8 cellular contexts compared by ENCODE assay signal in genomic region chr9:98807811-98808195, GRCh38. TPM values are rescaled to one million over a fixed set of nuclear protein-coding genes. Genes with fewer than 3 reads are reported as not detected.
A peak's percentile ranks its signal among the peaks of the same experiment; 100 is the strongest.
DNase-seq lines count a peak whose midpoint lies in the region; ATAC-seq lines count a peak whose summit lies in the region.

No MANE protein-coding gene starts in this region.

- peaks cover 10% of the 10 kb centered on the region for H3K27me3 Mint-ChIP-seq in IgD-negative memory B cell
- peaks cover 1% of the 10 kb centered on the region for H3K27me3 Mint-ChIP-seq in activated naive CD8-positive, alpha-beta T cell
- H3K27me3 Mint-ChIP-seq in stimulated activated memory B cell treated with anti-CD40 and anti-IgM and Interleukin-4, amounts not matched to agents 10 μg/mL and 1 μg/mL and 100 μg/mL, for 72 hours = peaks cover 12% of the 10 kb centered on the region

- peaks cover 1% of the 10 kb centered on the region for H3K36me3 Mint-ChIP-seq in IgD-negative memory B cell
- H3K36me3 Mint-ChIP-seq in activated naive CD8-positive, alpha-beta T cell = peaks cover 3% of the 10 kb centered on the region
- peaks cover 2% of the 10 kb centered on the region for H3K36me3 Mint-ChIP-seq in stimulated activated memory B cell treated with anti-CD40 and anti-IgM and Interleukin-4, amounts not matched to agents 10 μg/mL and 1 μg/mL and 100 μg/mL, for 72 hours

- H3K27ac Mint-ChIP-seq in IgD-negative memory B cell = peak overlapping the region in 1 of 3 donors; percentile 53
- H3K27ac Mint-ChIP-seq in activated naive CD8-positive, alpha-beta T cell = peak overlapping the region; percentile 54
- H3K27ac Mint-ChIP-seq in stimulated activated memory B cell treated with anti-CD40 and anti-IgM and Interleukin-4, amounts not matched to agents 10 μg/mL and 1 μg/mL and 100 μg/mL, for 72 hours = peak overlapping the region; percentile 63

- no peaks in the 10 kb centered on the region for H3K9me3 Mint-ChIP-seq in IgD-negative memory B cell
- peaks cover under 1% of the 10 kb centered on the region for H3K9me3 Mint-ChIP-seq in activated naive CD8-positive, alpha-beta T cell (ENCODE audit: low read depth)
- peaks cover under 1% of the 10 kb centered on the region for H3K9me3 Mint-ChIP-seq in stimulated activated memory B cell treated with anti-CD40 and anti-IgM and Interleukin-4, amounts not matched to agents 10 μg/mL and 1 μg/mL and 100 μg/mL, for 72 hours

- DNase-seq in NCI-H345 (lab: John Stamatoyannopoulos, UW) (peak; percentile 40), NCI-H345 treated with DMSO at 0.1 percent for 48 hours (lab: John Stamatoyannopoulos, UW; ENCODE audit: unreplicated experiment) (no peak), iris pigment epithelial cell (ENCODE audit: low read depth) (peak; percentile 31), NCI-H774 (lab: John Stamatoyannopoulos, UW) (no peak), HK-2 (ENCODE audit: unreplicated experiment) (no peak)

- peak overlapping the region; percentile 80 to 95 (median 88) for H3K4me3 Mint-ChIP-seq in IgD-negative memory B cell
- H3K4me3 Mint-ChIP-seq in activated naive CD8-positive, alpha-beta T cell = peak overlapping the region; percentile 88
- peak overlapping the region; percentile 82 for H3K4me3 Mint-ChIP-seq in stimulated activated memory B cell treated with anti-CD40 and anti-IgM and Interleukin-4, amounts not matched to agents 10 μg/mL and 1 μg/mL and 100 μg/mL, for 72 hours

- peak; percentile 68 for ATAC-seq in stimulated activated memory B cell treated with anti-CD40 and anti-IgM and Interleukin-4, amounts not matched to agents 10 μg/mL and 1 μg/mL and 100 μg/mL, for 72 hours

- H3K4me1 Mint-ChIP-seq in IgD-negative memory B cell = peaks cover 12 to 17% (median 12%) of the 10 kb centered on the region in 3 donors
- H3K4me1 Mint-ChIP-seq in activated naive CD8-positive, alpha-beta T cell (ENCODE audit: low read depth) = peaks cover 31% of the 10 kb centered on the region
- peaks cover 29% of the 10 kb centered on the region for H3K4me1 Mint-ChIP-seq in stimulated activated memory B cell treated with anti-CD40 and anti-IgM and Interleukin-4, amounts not matched to agents 10 μg/mL and 1 μg/mL and 100 μg/mL, for 72 hours

RNA-seq across cellular contexts. Expression of gene GALNT12, which starts 0.3 kb away (rescaled TPM):
- polyA plus RNA-seq in IgD-negative memory B cell = 0.90 TPM

RNA-seq across cellular contexts. Expression of gene ANKS6, which starts 11.4 kb away (rescaled TPM):
- 2.5 TPM for polyA plus RNA-seq in IgD-negative memory B cell

Comparison
In these comparisons a context has a peak if more than half of its experiments do, and no peak if none do; other contexts are left out.
1. DNase-seq: peak in NCI-H345 (single experiment) and iris pigment epithelial cell (single experiment); none in NCI-H345 treated with DMSO at 0.1 percent for 48 hours (single experiment), NCI-H774 (single experiment) and HK-2 (single experiment).
2. Peak in every context shown above with its lines, with median percentiles within 50 percentile points of each other: H3K4me3 Mint-ChIP-seq.